39 cellular contexts compared by ENCODE assay signal in genomic region chr16:58259995-58260394, GRCh38. TPM values are rescaled to one million over a fixed set of nuclear protein-coding genes. Genes with fewer than 3 reads are reported as not detected.
"Had no signal": no experiment of that assay in that cellular context is flagged by ENCODE, and none has a peak within 500 bp of the region (broad histone marks: within the 10 kb centered on the region; RNA-seq: fewer than 3 reads in every experiment).

No MANE protein-coding gene starts in this region.

- H3K4me2 ChIP-seq: KMS-11 had no signal

- H3K27ac ChIP-seq: KMS-11 had no signal

- DNase-seq: Karpas-422, Kasumi-1, MG63, MM.1S, MV-4-11, NCI-H1048, NCI-H1092, NCI-H1092 treated with DMSO at 0.1 percent for 48 hours, NCI-H1105, NCI-H1105 treated with DMSO at 0.1 percent for 48 hours, NCI-H1417, NCI-H1417 treated with DMSO at 0.1 percent for 48 hours, NCI-H1436, NCI-H1436 treated with DMSO at 0.1 percent for 48 hours, NCI-H146, NCI-H1694, NCI-H1694 treated with DMSO at 0.1 percent for 48 hours, NCI-H187, NCI-H187 treated with DMSO at 0.1 percent for 48 hours, NCI-H1930, NCI-H2029, NCI-H2029 treated with DMSO at 0.1 percent for 48 hours, NCI-H2081, NCI-H2081 treated with DMSO at 0.1 percent for 48 hours, NCI-H2107, NCI-H2171, NCI-H2171 treated with DMSO at 0.1 percent for 48 hours, NCI-H2227 treated with DMSO at 0.1 percent for 48 hours, NCI-H226, NCI-H345, NCI-H446, NCI-H446 treated with DMSO at 0.1 percent for 48 hours, NCI-H510A, NCI-H510A treated with DMSO at 0.1 percent for 48 hours had no signal

- H3K4me3 ChIP-seq: MG63 had no signal

- H3K9me3 ChIP-seq: MG63 had no signal

- H3K9ac ChIP-seq: KMS-11 had no signal

- H3K27me3 ChIP-seq: MG63 had no signal

RNA-seq across cellular contexts. Expression of gene PRSS54, which starts 34.8 kb away (rescaled TPM):
- total RNA-seq: LHCN-M2, M059J, MCF 10A, NCI-H460 had no signal
